ENCODE assay signal across 8 cellular contexts in the genomic region with DNA sequence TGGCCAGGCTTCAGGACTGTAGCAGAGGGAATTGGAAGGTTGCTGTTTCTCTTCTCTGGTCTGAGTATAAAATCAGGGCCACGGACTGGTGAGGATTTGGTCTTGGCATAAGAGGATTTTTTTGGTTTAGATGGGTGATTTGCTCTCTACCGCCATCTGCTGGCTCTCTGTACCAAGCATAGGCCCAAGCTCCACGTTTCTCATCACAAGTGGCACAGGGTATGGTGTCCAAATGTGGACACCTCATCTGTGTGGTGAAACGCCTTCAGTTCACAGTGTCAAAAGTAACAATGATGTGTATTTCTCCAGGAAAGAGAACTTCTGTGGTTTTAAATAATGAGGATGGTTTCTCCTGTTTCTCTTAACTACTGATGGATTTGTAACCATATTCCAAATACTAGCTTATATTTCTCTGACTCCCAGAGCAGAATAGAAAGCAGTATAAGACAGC.
DNase-seq lines count a peak whose midpoint lies in the region; ATAC-seq lines count a peak whose summit lies in the region.

No MANE protein-coding gene starts in this region.

- H3K27ac ChIP-seq in caudate nucleus (ENCODE audit: low read depth, low read length) = no peak overlapping the region

- peak; percentile 31 for DNase-seq in NCI-H2196 (lab: John Stamatoyannopoulos, UW; ENCODE audit: unreplicated experiment)
- no peak for DNase-seq in NCI-H2196 treated with DMSO at 0.1 percent for 48 hours (lab: John Stamatoyannopoulos, UW; ENCODE audit: unreplicated experiment)
- DNase-seq in NCI-H2107 (lab: John Stamatoyannopoulos, UW) = peak; percentile 33
- peak; percentile 37 for DNase-seq in activated CD4-positive, CD25-positive, alpha-beta regulatory T cell treated with anti-CD3 and anti-CD28 coated beads, Interleukin-2, amount 50 U/mL, for 16 hours (ENCODE audit: low read depth, low spot score)
- DNase-seq in caudate nucleus (lab: John Stamatoyannopoulos, UW) = peak in 48 of 61 donors; percentile 5 to 76 (median 37)
- peak; percentile 68 for DNase-seq in kidney tubule cell (ENCODE audit: low spot score)
- DNase-seq in stimulated activated CD4-positive, alpha-beta T cell treated with anti-CD3 and anti-CD28 coated beads, Interleukin-4, amount 100 ng/mL, for 24 hours = peak; percentile 68

- ATAC-seq in HG02759 (IDR thresholded peaks at IDR 0.05; ENCODE audit: unreplicated experiment) = peak; percentile 81
